In genomic region chr18:65750421-65751144, GRCh38 we compare ENCODE assay signal across 10 cellular contexts. TPM values are rescaled to one million over a fixed set of nuclear protein-coding genes. Genes with fewer than 3 reads are reported as not detected.
DNase-seq lines count a peak whose midpoint lies in the region; ATAC-seq, FAIRE-seq and TF ChIP-seq lines count a peak whose summit lies in the region.
"Had no signal": no experiment of that assay in that cellular context is flagged by ENCODE, and none has a peak within 500 bp of the region (broad histone marks: within the 10 kb centered on the region; RNA-seq: fewer than 3 reads in every experiment).

CDH7 (plus strand) TSS chr18:65751012; CDS start chr18:65762843, 11,831 bp downstream.

- H3K4me1 ChIP-seq in endodermal cell (ENCODE audit: control insufficient read depth, insufficient read depth, low read length) (peaks cover 6% of the 10 kb centered on the region), pancreas (peaks cover 0 to 5% (median 0%) of the 10 kb centered on the region in 3 donors)

- DNase-seq in DMS 273 treated with DMSO at 0.1 percent for 48 hours (lab: John Stamatoyannopoulos, UW) (peak; percentile 47), NCI-H2227 (lab: John Stamatoyannopoulos, UW; ENCODE audit: unreplicated experiment) (peak; percentile 66), endodermal cell (peak; percentile 83), pancreas (peak in 2 of 6 donors; percentile 52 to 54), cortex of kidney (lab: John Stamatoyannopoulos, UW) (no peak), ureter (ENCODE audit: low spot score) (no peak)
- DNase-seq: NCI-H1436; stimulated activated CD4-positive, alpha-beta T cell treated with anti-CD3 and anti-CD28 coated beads, Interleukin-12 subunit alpha, Interleukin-12 subunit beta, amount 100 ng/mL, for 4 hours had no signal

- no peaks in the 10 kb centered on the region for H3K9me3 Mint-ChIP-seq in endodermal cell

- 0% methylated on average over 15 to 85 of the region's 85 CpGs for WGBS in endodermal cell (ENCODE audit: insufficient coverage in 1 of 2, insufficient read length in 1 of 2), 2 experiments
- 0 to 1% methylated on average over 67 to 85 of the region's 85 CpGs for WGBS in pancreas, 2 donors

- TF ChIP-seq CTCF in endodermal cell (conservative IDR thresholded peaks at IDR 0.05) = no peak
- no peak for TF ChIP-seq CTCF in pancreas (IDR thresholded peaks at IDR 0.05)

- H3K4me3 ChIP-seq in endodermal cell (ENCODE audit: low read length) (peak within 1 kb of the TSS; percentile 86), pancreas (peak within 1 kb of the TSS; percentile 10 to 41 (median 20))

- ATAC-seq in pancreas = peak in 1 of 4 donors; percentile 37
- no peak for ATAC-seq in HG03039 (IDR thresholded peaks at IDR 0.05; ENCODE audit: unreplicated experiment)
- ATAC-seq in GM21526 (IDR thresholded peaks at IDR 0.05; ENCODE audit: low FRiP score, unreplicated experiment) = no peak

- H3K27ac ChIP-seq in endodermal cell (ENCODE audit: low read depth, low read length) (no peak within 1 kb of the TSS), pancreas (no peak within 1 kb of the TSS)

- peaks cover 60% of the 10 kb centered on the region for H3K27me3 Mint-ChIP-seq in endodermal cell (ENCODE audit: insufficient read depth)

- peak within 1 kb of the TSS; percentile 68 for H3K4me3 Mint-ChIP-seq in endodermal cell

- H3K36me3 Mint-ChIP-seq in endodermal cell (ENCODE audit: low read depth) = no peaks in the 10 kb centered on the region

- H3K27ac Mint-ChIP-seq in endodermal cell = no peak within 1 kb of the TSS

- H3K9ac ChIP-seq in endodermal cell (ENCODE audit: extremely low read depth, low read length, poor library complexity, severe bottlenecking) = no peak within 1 kb of the TSS

- intact Hi-C loops in pancreas (cut with DNase I) = no loop called here

- peaks cover 50% of the 10 kb centered on the region for H3K27me3 ChIP-seq in endodermal cell (ENCODE audit: control insufficient read depth, insufficient read depth, low read length, poor library complexity, severe bottlenecking)
- peaks cover 0 to 4% (median 0%) of the 10 kb centered on the region in 4 donors for H3K27me3 ChIP-seq in pancreas

- H3K36me3 ChIP-seq in endodermal cell (ENCODE audit: control insufficient read depth, insufficient read depth, low read length) = no peaks in the 10 kb centered on the region
- no peaks in the 10 kb centered on the region for H3K36me3 ChIP-seq in pancreas

- H3K4me1 Mint-ChIP-seq in endodermal cell = peaks cover 19% of the 10 kb centered on the region

- no peak for FAIRE-seq in pancreas (lab: Jason Lieb, UNC)

- H3K9me3 ChIP-seq in endodermal cell (ENCODE audit: control insufficient read depth, low read length) (no peaks in the 10 kb centered on the region), pancreas (no peaks in the 10 kb centered on the region)

RNA-seq across cellular contexts. Expression of gene CDH7, which starts in this region (rescaled TPM):
- under 1 TPM; 0.18 to 0.57 TPM for total RNA-seq in endodermal cell
- polyA plus RNA-seq in endodermal cell (2013, experiment 1 of 2) = 2.1 TPM
- 2.0 TPM for polyA plus RNA-seq in endodermal cell (2013, experiment 2 of 2)
- total RNA-seq in pancreas = not detected
- polyA plus RNA-seq in pancreas = not detected
- not detected for total RNA-seq in ureter

Comparison
In these comparisons a context has a peak if more than half of its experiments do, and no peak if none do; other contexts are left out.
1. DNase-seq: peak in DMS 273 treated with DMSO at 0.1 percent for 48 hours (single experiment), NCI-H2227 (single experiment) and endodermal cell (single experiment); none in cortex of kidney (single experiment) and ureter (single experiment).